ENCODE assay signal across 8 cellular contexts in the genomic region with DNA sequence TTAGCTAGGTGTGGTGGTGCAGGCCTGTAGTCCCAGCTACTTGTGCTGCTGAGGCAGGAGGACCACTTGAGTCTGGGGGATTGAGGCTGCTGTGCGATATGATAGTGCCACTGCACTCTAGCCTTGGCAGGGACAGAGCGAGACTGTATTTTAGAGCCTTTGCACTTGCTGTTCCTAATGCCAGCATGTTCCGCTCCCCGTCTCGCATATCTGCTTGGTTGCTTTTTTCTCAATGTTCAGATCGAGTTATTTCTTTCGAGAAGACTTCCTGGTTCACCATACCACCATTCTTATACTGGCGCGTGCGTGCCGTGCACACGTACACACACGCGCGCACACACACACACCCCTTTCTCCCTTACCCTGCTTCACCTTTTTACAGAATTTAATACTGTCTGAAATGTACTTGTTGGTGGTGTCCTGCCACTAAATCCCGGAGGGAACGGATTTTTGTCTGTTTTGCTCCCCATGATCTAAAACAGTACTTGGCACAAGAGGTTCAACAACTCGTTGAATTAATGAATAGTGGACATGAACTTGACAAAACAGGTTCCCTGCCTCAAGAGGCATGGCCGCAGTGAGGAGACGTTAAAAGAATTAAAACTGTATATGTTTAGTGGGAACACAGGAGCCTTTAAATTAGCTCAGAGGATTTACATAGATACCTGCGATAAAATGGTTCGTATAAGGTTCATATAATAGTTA. TPM values are rescaled to one million over a fixed set of nuclear protein-coding genes. Genes with fewer than 3 reads are reported as not detected.
DNase-seq lines count a peak whose midpoint lies in the region; ATAC-seq, FAIRE-seq and TF ChIP-seq lines count a peak whose summit lies in the region.

No MANE protein-coding gene starts in this region.

- H3K9me3 Mint-ChIP-seq in activated naive CD8-positive, alpha-beta T cell treated with anti-CD3 and anti-CD28 coated beads for 36 hours = no peaks in the 10 kb centered on the region

- FAIRE-seq in HepG2 (lab: Jason Lieb, UNC) (no peak), D721Med (lab: Jason Lieb, UNC) (no peak)

- in situ Hi-C loops in HepG2 (cut with HindIII; ENCODE audit: extremely low pct_ligation_motif_present, low pct_unique_long_range_greater_than_20kb) = loop anchor here (10.0 kb wide), 1 partner anchor 52 kb away; no protein-coding TSS in a partner anchor

- peaks cover 4% of the 10 kb centered on the region for H3K27me3 Mint-ChIP-seq in activated naive CD8-positive, alpha-beta T cell treated with anti-CD3 and anti-CD28 coated beads for 36 hours

- peak; percentile 71 for DNase-seq in DMS79 treated with DMSO at 0.1 percent for 48 hours (lab: John Stamatoyannopoulos, UW)
- peak; percentile 65 for DNase-seq in NCI-H146 treated with DMSO at 0.1 percent for 48 hours (lab: John Stamatoyannopoulos, UW; ENCODE audit: unreplicated experiment)
- DNase-seq in activated naive CD8-positive, alpha-beta T cell treated with anti-CD3 and anti-CD28 coated beads for 36 hours = peak; percentile 15
- no peak for DNase-seq in HepG2 (ENCODE audit: low spot score)
- DNase-seq in D721Med (ENCODE audit: insufficient read length, low spot score) = no peak
- DNase-seq in SIG-M5 (lab: John Stamatoyannopoulos, UW) = no peak
- no peak for DNase-seq in NCI-H2196 (lab: John Stamatoyannopoulos, UW; ENCODE audit: unreplicated experiment)

- H3K79me2 ChIP-seq in HepG2 (ENCODE audit: insufficient read depth, low read length) = peaks cover 36% of the 10 kb centered on the region

- H3K36me3 ChIP-seq in HepG2 (replicated peaks in 1 of 2; ENCODE audit: control insufficient read depth in 1 of 2, insufficient read depth in 2 of 2, low read length in 2 of 2) (no peaks in the 10 kb centered on the region), stomach smooth muscle (ENCODE audit: control insufficient read depth in 2 of 2, insufficient read depth in 2 of 2, low read length in 2 of 2) (no peaks in the 10 kb centered on the region)

- no peak for ATAC-seq in HepG2

- no peak for TF ChIP-seq CTCF in HepG2 (CRISPR knock-in tag; IDR thresholded peaks at IDR 0.05)
- TF ChIP-seq CTCF in D721Med (IDR thresholded peaks at IDR 0.05; ENCODE audit: insufficient read depth, missing control alignments) = no peak

- peak overlapping the region in 1 of 3 experiments; percentile 95; a peak in 1 of 6 replicates for H3K4me3 ChIP-seq in HepG2 (replicated peaks in 1 of 3; ENCODE audit: insufficient read depth in 1 of 3, low read depth in 2 of 3, low read length in 3 of 3)
- H3K4me3 ChIP-seq in stomach smooth muscle (ENCODE audit: low read length in 2 of 2) = peak overlapping the region; percentile 97

- H3K4me2 ChIP-seq in HepG2 (ENCODE audit: low read depth, low read length) = peak overlapping the region; percentile 94

- H4K20me1 ChIP-seq in HepG2 (ENCODE audit: insufficient read depth, low read length) = peaks cover 13% of the 10 kb centered on the region; the same call in 1 of the 2 replicates

- H3K27ac Mint-ChIP-seq in activated naive CD8-positive, alpha-beta T cell treated with anti-CD3 and anti-CD28 coated beads for 36 hours = peak overlapping the region; percentile 97

- no TSS peak for BruUV-seq in HepG2 (replicated peaks; lab: Mats Ljungman, UMichigan)

- H3K4me3 Mint-ChIP-seq in activated naive CD8-positive, alpha-beta T cell treated with anti-CD3 and anti-CD28 coated beads for 36 hours = peak overlapping the region; percentile 93

- no peaks in the 10 kb centered on the region for H3K9me3 ChIP-seq in HepG2 (ENCODE audit: low read length)
- H3K9me3 ChIP-seq in stomach smooth muscle (ENCODE audit: control insufficient read depth in 2 of 2, low read length in 2 of 2) = no peaks in the 10 kb centered on the region

- POLR2A ChIA-PET in HepG2 (lab: Yijun Ruan, JAX) = interaction anchor here (0.7 to 3.4 kb wide), 16 partner anchors 11 to 189 kb away, joined by 3 to 27 read pairs (median 10); partner anchors contain the start of genes CA14, FALEC, PRPF3 and TARS2

- peaks cover 23% of the 10 kb centered on the region for H3K4me1 Mint-ChIP-seq in activated naive CD8-positive, alpha-beta T cell treated with anti-CD3 and anti-CD28 coated beads for 36 hours

- H3K36me3 Mint-ChIP-seq in activated naive CD8-positive, alpha-beta T cell treated with anti-CD3 and anti-CD28 coated beads for 36 hours = peaks cover 15% of the 10 kb centered on the region

- H3K27ac ChIP-seq in HepG2 (ENCODE audit: extremely low read length, insufficient read depth, low read length) (peak overlapping the region; percentile 100), stomach smooth muscle (ENCODE audit: low read length) (peak overlapping the region; percentile 97)

- H3K9ac ChIP-seq in HepG2 (ENCODE audit: insufficient read depth, low read depth, low read length) (peak overlapping the region; percentile 69), stomach smooth muscle (ENCODE audit: low read length in 2 of 2) (peak overlapping the region; percentile 90 to 94)

- no peak for TF ChIP-seq POLR2A in HepG2 (IDR thresholded peaks at IDR 0.05; ENCODE audit: insufficient read depth in 1 of 2, low read depth in 2 of 2, low read length in 2 of 2)

- intact Hi-C loops in HepG2 (cut with micrococcal nuclease; ENCODE audit: unreplicated experiment) = loop anchor here (5.0 kb wide), 1 partner anchor 69 kb away; no protein-coding TSS in a partner anchor

- H3K4me1 ChIP-seq in HepG2 (ENCODE audit: insufficient read depth, low read length) (peaks cover 32% of the 10 kb centered on the region), stomach smooth muscle (ENCODE audit: control insufficient read depth, insufficient read depth, low read length) (peaks cover 9% of the 10 kb centered on the region)

- 92% methylated on average over 22 of the region's 22 CpGs for WGBS in HepG2 (ENCODE audit: low lambda C conversion rate)

- TF ChIP-seq EP300 in HepG2 (IDR thresholded peaks at IDR 0.05; ENCODE audit: low read depth in 2 of 2, low read length in 2 of 2) (no peak), HepG2 (CRISPR knock-in tag; IDR thresholded peaks at IDR 0.05; ENCODE audit: borderline replicate concordance) (no peak)

- H2AFZ ChIP-seq in HepG2 (ENCODE audit: low read length) = no peak overlapping the region

- CTCF ChIA-PET in HepG2 (lab: Yijun Ruan, JAX; ENCODE audit: low intra/inter-chr PET ratio, low total read pairs) = no interaction called here

- TF ChIP-seq RAD21 in HepG2 (CRISPR knock-in tag; IDR thresholded peaks at IDR 0.05) = no peak

- no peaks in the 10 kb centered on the region; a peak in 1 of 5 replicates for H3K27me3 ChIP-seq in HepG2 (ENCODE audit: control insufficient read depth in 1 of 2, insufficient read depth in 2 of 2, low read length in 2 of 2)
- H3K27me3 ChIP-seq in stomach smooth muscle (ENCODE audit: control insufficient read depth in 1 of 2, insufficient read depth in 2 of 2, low read length in 2 of 2) = no peaks in the 10 kb centered on the region

RNA-seq across cellular contexts. Expression of gene RPRD2, which starts 1.1 kb away (rescaled TPM):
- 10 to 100 TPM; 21.7 to 22.8 TPM for total RNA-seq in activated naive CD8-positive, alpha-beta T cell treated with anti-CD3 and anti-CD28 coated beads for 36 hours
- total RNA-seq in HepG2 (2016; rRNA removed; fragmentation: Illumina TruSeq; extraction: Trizol) = 8.0 and 12.2 TPM in 2 replicates
- 4.7 and 5.9 TPM in 2 replicates for total RNA-seq in HepG2 (2016; cell fraction: cytosol; rRNA removed; fragmentation: Illumina TruSeq; extraction: Trizol; ENCODE audit: low read depth)
- total RNA-seq in HepG2 (2016; cell fraction: insoluble cytoplasmic fraction; rRNA removed; fragmentation: Illumina TruSeq; extraction: Trizol) = 7.4 and 10.7 TPM in 2 replicates
- total RNA-seq in HepG2 (2016; cell fraction: membrane; rRNA removed; fragmentation: Illumina TruSeq; extraction: Trizol) = 5.9 and 6.6 TPM in 2 replicates
- 14.7 and 15.3 TPM in 2 replicates for total RNA-seq in HepG2 (2016; cell fraction: nucleus; rRNA removed; fragmentation: Illumina TruSeq; extraction: Trizol)
- polyA plus RNA-seq in HepG2 (2011; rRNA removed) = 8.8 and 8.9 TPM in 2 replicates
- 4.3 and 5.0 TPM in 2 replicates for polyA plus RNA-seq in HepG2 (2011; cell fraction: cytosol; rRNA removed)
- 8.2 and 8.6 TPM in 2 replicates for polyA plus RNA-seq in HepG2 (2011; cell fraction: nucleus; rRNA removed)
- 8.0 and 10.3 TPM in 2 replicates for polyA plus RNA-seq in HepG2 (2012)
- polyA plus RNA-seq in HepG2 (2016; cell fraction: cytosol; fragmentation: Illumina TruSeq; extraction: Trizol; ENCODE audit: low read depth) = 0.62 and 0.84 TPM in 2 replicates
- polyA plus RNA-seq in HepG2 (2016; cell fraction: insoluble cytoplasmic fraction; fragmentation: Illumina TruSeq; extraction: Trizol; ENCODE audit: low read depth) = 12.1 and 15.1 TPM in 2 replicates
- polyA plus RNA-seq in HepG2 (2016; cell fraction: membrane; fragmentation: Illumina TruSeq; extraction: Trizol; ENCODE audit: low read depth) = 2.4 and 3.2 TPM in 2 replicates
- polyA plus RNA-seq in HepG2 (2016; cell fraction: nucleus; fragmentation: Illumina TruSeq; extraction: Trizol; ENCODE audit: insufficient read depth, low read depth) = 11.6 and 13.0 TPM in 2 replicates
- 10.8 and 24.5 TPM in 2 replicates for polyA minus RNA-seq in HepG2 (2011; rRNA and poly(A)+ RNA removed; ENCODE audit: low replicate concordance)
- polyA minus RNA-seq in HepG2 (2011; cell fraction: cytosol; rRNA and poly(A)+ RNA removed) = 8.4 and 10.9 TPM in 2 replicates
- 25.5 and 29.1 TPM in 2 replicates for polyA minus RNA-seq in HepG2 (2011; cell fraction: nucleus; rRNA and poly(A)+ RNA removed)

RNA-seq across cellular contexts. Expression of gene PRPF3, which starts 41.5 kb away (rescaled TPM):
- total RNA-seq in activated naive CD8-positive, alpha-beta T cell treated with anti-CD3 and anti-CD28 coated beads for 36 hours = 10 to 100 TPM; 67.8 to 71.5 TPM
- 34.2 and 45.9 TPM in 2 replicates for total RNA-seq in HepG2 (2016; rRNA removed; fragmentation: Illumina TruSeq; extraction: Trizol)
- total RNA-seq in HepG2 (2016; cell fraction: cytosol; rRNA removed; fragmentation: Illumina TruSeq; extraction: Trizol; ENCODE audit: low read depth) = 11.3 and 14.3 TPM in 2 replicates
- total RNA-seq in HepG2 (2016; cell fraction: insoluble cytoplasmic fraction; rRNA removed; fragmentation: Illumina TruSeq; extraction: Trizol) = 32.2 and 43.7 TPM in 2 replicates
- 18.1 and 19.5 TPM in 2 replicates for total RNA-seq in HepG2 (2016; cell fraction: membrane; rRNA removed; fragmentation: Illumina TruSeq; extraction: Trizol)
- 55.9 and 61.0 TPM in 2 replicates for total RNA-seq in HepG2 (2016; cell fraction: nucleus; rRNA removed; fragmentation: Illumina TruSeq; extraction: Trizol)
- polyA plus RNA-seq in HepG2 (2011; rRNA removed) = 20.1 and 23.0 TPM in 2 replicates
- 8.6 and 10.4 TPM in 2 replicates for polyA plus RNA-seq in HepG2 (2011; cell fraction: cytosol; rRNA removed)
- polyA plus RNA-seq in HepG2 (2011; cell fraction: nucleus; rRNA removed) = 46.3 and 59.7 TPM in 2 replicates
- polyA plus RNA-seq in HepG2 (2012) = 24.5 and 33.4 TPM in 2 replicates
- 6.5 TPM in 2 replicates for polyA plus RNA-seq in HepG2 (2016; cell fraction: cytosol; fragmentation: Illumina TruSeq; extraction: Trizol; ENCODE audit: low read depth)
- polyA plus RNA-seq in HepG2 (2016; cell fraction: insoluble cytoplasmic fraction; fragmentation: Illumina TruSeq; extraction: Trizol; ENCODE audit: low read depth) = 27.7 and 29.0 TPM in 2 replicates
- 8.1 and 8.9 TPM in 2 replicates for polyA plus RNA-seq in HepG2 (2016; cell fraction: membrane; fragmentation: Illumina TruSeq; extraction: Trizol; ENCODE audit: low read depth)
- 89.8 and 101 TPM in 2 replicates for polyA plus RNA-seq in HepG2 (2016; cell fraction: nucleus; fragmentation: Illumina TruSeq; extraction: Trizol; ENCODE audit: insufficient read depth, low read depth)
- polyA minus RNA-seq in HepG2 (2011; rRNA and poly(A)+ RNA removed; ENCODE audit: low replicate concordance) = 19.2 and 49.0 TPM in 2 replicates
- polyA minus RNA-seq in HepG2 (2011; cell fraction: cytosol; rRNA and poly(A)+ RNA removed) = 8.1 and 9.0 TPM in 2 replicates
- 58.8 and 75.6 TPM in 2 replicates for polyA minus RNA-seq in HepG2 (2011; cell fraction: nucleus; rRNA and poly(A)+ RNA removed)

Comparison
In these comparisons a context has a peak if more than half of its experiments do, and no peak if none do; other contexts are left out.
1. DNase-seq: peak in DMS79 treated with DMSO at 0.1 percent for 48 hours (single experiment), NCI-H146 treated with DMSO at 0.1 percent for 48 hours (single experiment) and activated naive CD8-positive, alpha-beta T cell treated with anti-CD3 and anti-CD28 coated beads for 36 hours (single experiment); none in HepG2 (single experiment), D721Med (single experiment), SIG-M5 (single experiment) and NCI-H2196 (single experiment).